In the genomic region with DNA sequence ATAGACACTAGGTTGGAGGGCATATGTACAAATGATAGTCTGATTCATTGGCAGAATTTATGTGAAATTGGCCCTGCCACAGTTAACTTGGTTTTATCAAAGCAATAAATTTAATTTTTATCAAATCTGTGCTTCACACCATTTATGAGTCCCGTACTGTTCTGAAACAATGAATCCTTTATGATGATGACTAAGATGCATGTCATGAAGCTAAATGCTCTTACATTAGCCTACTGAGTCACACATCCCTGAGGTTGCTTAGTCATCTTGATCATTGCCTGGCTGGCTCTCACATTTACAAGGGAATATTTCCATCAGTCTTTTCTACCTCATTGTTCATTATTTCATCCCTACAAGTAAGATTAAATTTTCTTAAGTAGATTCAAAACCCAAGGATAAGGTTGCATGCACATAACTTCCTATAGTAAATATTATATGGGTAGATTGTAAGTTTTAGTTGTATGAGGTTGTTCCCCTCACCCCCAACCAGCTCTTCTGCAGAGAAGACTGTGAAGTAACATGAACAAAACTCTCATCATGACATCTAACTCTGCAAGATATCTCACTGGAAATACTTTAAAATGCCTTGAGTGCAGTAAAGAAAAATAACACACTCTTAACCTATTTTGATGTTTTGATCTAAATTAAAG, we compare ENCODE assay signal across 8 cellular contexts.
A peak's percentile ranks its signal among the peaks of the same experiment; 100 is the strongest.
DNase-seq lines count a peak whose midpoint lies in the region; ATAC-seq and TF ChIP-seq lines count a peak whose summit lies in the region.

No MANE protein-coding gene starts in this region.

- no peaks in the 10 kb centered on the region for H3K9me2 ChIP-seq in MM.1S (replicated peaks; ENCODE audit: insufficient read depth, low read length)

- peaks cover 12% of the 10 kb centered on the region for H3K36me3 Mint-ChIP-seq in activated naive CD8-positive, alpha-beta T cell treated with anti-CD3 and anti-CD28 coated beads for 36 hours

- H3K9ac ChIP-seq in MM.1S (ENCODE audit: low read length), result no peak overlapping the region

- H3F3A ChIP-seq in MM.1S (ENCODE audit: insufficient read depth, low read length), result no peaks in the 10 kb centered on the region

- H3K27me3 Mint-ChIP-seq in activated naive CD8-positive, alpha-beta T cell treated with anti-CD3 and anti-CD28 coated beads for 36 hours, result no peaks in the 10 kb centered on the region

- no peak for TF ChIP-seq CTCF in HFF-Myc (IDR thresholded peaks at IDR 0.05; ENCODE audit: low read depth, low read length, missing control alignments)
- TF ChIP-seq CTCF in MM.1S (IDR thresholded peaks at IDR 0.05; ENCODE audit: low read length), result no peak

- no peaks in the 10 kb centered on the region for H3K79me2 ChIP-seq in MM.1S (ENCODE audit: low read length)

- no peak overlapping the region for H2AFZ ChIP-seq in MM.1S (ENCODE audit: low read length)

- peaks cover 31% of the 10 kb centered on the region for H3K4me1 Mint-ChIP-seq in activated naive CD8-positive, alpha-beta T cell treated with anti-CD3 and anti-CD28 coated beads for 36 hours

- no peaks in the 10 kb centered on the region for H3K9me3 ChIP-seq in MM.1S (replicated peaks; ENCODE audit: insufficient read depth, low read length)

- DNase-seq in A172 (ENCODE audit: low spot score) (peak; percentile 99), HFF-Myc (ENCODE audit: extremely low read depth, low read depth) (peak; percentile 90), islet precursor cell (peak; percentile 70), MM.1S (no peak)
- DNase-seq in activated naive CD8-positive, alpha-beta T cell treated with anti-CD3 and anti-CD28 coated beads for 36 hours, result peak; percentile 8
- DNase-seq in central memory CD4-positive, alpha-beta T cell, result no peak

- H3K27ac Mint-ChIP-seq in activated naive CD8-positive, alpha-beta T cell treated with anti-CD3 and anti-CD28 coated beads for 36 hours, result no peak overlapping the region

- ATAC-seq in HG02981 (IDR thresholded peaks at IDR 0.05; ENCODE audit: unreplicated experiment) (no peak), HG02938 (IDR thresholded peaks at IDR 0.05; ENCODE audit: unreplicated experiment) (no peak)

- H3K27ac ChIP-seq in MM.1S (ENCODE audit: low read length), result no peak overlapping the region

- no peaks in the 10 kb centered on the region for H3K9me3 Mint-ChIP-seq in activated naive CD8-positive, alpha-beta T cell treated with anti-CD3 and anti-CD28 coated beads for 36 hours

- H3K4me3 ChIP-seq in HFF-Myc (replicated peaks; ENCODE audit: low read depth, low read length) (no peak overlapping the region), MM.1S (ENCODE audit: low read length) (no peak overlapping the region)

- no peaks in the 10 kb centered on the region for H3K27me3 ChIP-seq in MM.1S (replicated peaks; ENCODE audit: insufficient read depth, low read length)

- no peak overlapping the region for H3K4me2 ChIP-seq in MM.1S (ENCODE audit: low read depth, low read length)

- H4K20me1 ChIP-seq in MM.1S (ENCODE audit: insufficient read depth, low read length), result no peaks in the 10 kb centered on the region

- no peaks in the 10 kb centered on the region for H3K36me3 ChIP-seq in MM.1S (replicated peaks; ENCODE audit: insufficient read depth, low read length)

- H3K4me1 ChIP-seq in MM.1S (ENCODE audit: low read length), result peaks cover 22% of the 10 kb centered on the region

- no peak overlapping the region for H3K4me3 Mint-ChIP-seq in activated naive CD8-positive, alpha-beta T cell treated with anti-CD3 and anti-CD28 coated beads for 36 hours

Comparison
In these comparisons a context has a peak if more than half of its experiments do, and no peak if none do; other contexts are left out.
1. DNase-seq: peak in A172 (single experiment), HFF-Myc (single experiment), activated naive CD8-positive, alpha-beta T cell treated with anti-CD3 and anti-CD28 coated beads for 36 hours (single experiment) and islet precursor cell (single experiment); none in MM.1S (single experiment) and central memory CD4-positive, alpha-beta T cell (single experiment).